14 cellular contexts compared by ENCODE assay signal in genomic region chr10:29522038-29522855, GRCh38.
DNase-seq lines count a peak whose midpoint lies in the region; ATAC-seq and TF ChIP-seq lines count a peak whose summit lies in the region.
"Had no signal": no experiment of that assay in that cellular context is flagged by ENCODE, and none has a peak within 500 bp of the region (broad histone marks: within the 10 kb centered on the region; RNA-seq: fewer than 3 reads in every experiment).

No MANE protein-coding gene starts in this region.

- H3K36me3 ChIP-seq in muscle layer of duodenum (ENCODE audit: control insufficient read depth in 1 of 2, insufficient read depth in 2 of 2, low read length in 2 of 2) = peaks cover 31 to 60% of the 10 kb centered on the region in 2 donors
- peaks cover 16% of the 10 kb centered on the region for H3K36me3 ChIP-seq in thymus (ENCODE audit: control insufficient read depth, insufficient read depth)

- H3K9me3 Mint-ChIP-seq in activated CD8-positive, alpha-beta T cell treated with anti-CD3 and anti-CD28 coated beads, Interleukin-2, amount 10 ng/mL, durations not matched to agents 7 days and 5 days (ENCODE audit: insufficient read depth) = no peaks in the 10 kb centered on the region
- H3K9me3 Mint-ChIP-seq in activated CD8-positive, alpha-beta T cell treated with anti-CD3 and anti-CD28 coated beads for 36 hours = no peaks in the 10 kb centered on the region
- H3K9me3 Mint-ChIP-seq: activated T-helper 1 cell treated with anti-CD3 and anti-CD28 coated beads, Interleukin-12 subunit alpha, Interleukin-12 subunit beta, Interleukin-2, Interleukin-4 antibody, amounts not matched to agents 30 ng/mL and 10 ng/mL and 1 ng/mL, durations not matched to agents 14 hours and 24 hours and 36 hours had no signal

- POLR2A ChIA-PET in activated CD8-positive, alpha-beta T cell treated with anti-CD3 and anti-CD28 coated beads, Interleukin-2, amount 10 ng/mL, durations not matched to agents 7 days and 5 days (lab: Charles Lee) = no interaction called here
- POLR2A ChIA-PET in activated CD8-positive, alpha-beta T cell treated with anti-CD3 and anti-CD28 coated beads for 36 hours (lab: Charles Lee) = no interaction called here

- H3K4me1 ChIP-seq in muscle layer of duodenum (ENCODE audit: control insufficient read depth in 1 of 2, insufficient read depth in 2 of 2, low read length in 2 of 2) = peaks cover 5 to 38% of the 10 kb centered on the region in 2 donors
- H3K4me1 ChIP-seq in thymus (ENCODE audit: control insufficient read depth, insufficient read depth, low read length) = no peaks in the 10 kb centered on the region

- CTCF ChIA-PET in activated CD8-positive, alpha-beta T cell treated with anti-CD3 and anti-CD28 coated beads, Interleukin-2, amount 10 ng/mL, durations not matched to agents 7 days and 5 days (lab: Charles Lee) = interaction anchor here (1.1 to 5.1 kb wide), 7 partner anchors 8 to 86 kb away, joined by 3 to 53 read pairs (median 4); no protein-coding TSS in a partner anchor
- CTCF ChIA-PET in activated CD8-positive, alpha-beta T cell treated with anti-CD3 and anti-CD28 coated beads for 36 hours (lab: Charles Lee) = interaction anchor here (1.4 to 2.3 kb wide), 2 partner anchors 9 to 25 kb away, joined by 4 to 13 read pairs; no protein-coding TSS in a partner anchor

- H3K4me1 Mint-ChIP-seq in activated CD8-positive, alpha-beta T cell treated with anti-CD3 and anti-CD28 coated beads, Interleukin-2, amount 10 ng/mL, durations not matched to agents 7 days and 5 days (ENCODE audit: low read depth) = peaks cover 12% of the 10 kb centered on the region
- peaks cover 2% of the 10 kb centered on the region for H3K4me1 Mint-ChIP-seq in activated CD8-positive, alpha-beta T cell treated with anti-CD3 and anti-CD28 coated beads for 36 hours (ENCODE audit: low read depth)

- H3K9me3 ChIP-seq in muscle layer of duodenum (ENCODE audit: control insufficient read depth in 1 of 2, low read length in 2 of 2) (no peaks in the 10 kb centered on the region), thymus (ENCODE audit: control insufficient read depth) (no peaks in the 10 kb centered on the region)
- H3K9me3 ChIP-seq: neutrophil had no signal

- H3K4me3 ChIP-seq in epithelial cell of proximal tubule (ENCODE audit: low read depth, low read length) (peak overlapping the region; percentile 44), muscle layer of duodenum (ENCODE audit: low read depth in 1 of 2, low read length in 2 of 2) (peak overlapping the region in 1 of 2 donors; percentile 32), thymus (ENCODE audit: low read length) (no peak overlapping the region)

- H3K36me3 Mint-ChIP-seq in activated CD8-positive, alpha-beta T cell treated with anti-CD3 and anti-CD28 coated beads, Interleukin-2, amount 10 ng/mL, durations not matched to agents 7 days and 5 days (ENCODE audit: low read depth) = peaks cover 6% of the 10 kb centered on the region
- H3K36me3 Mint-ChIP-seq in activated CD8-positive, alpha-beta T cell treated with anti-CD3 and anti-CD28 coated beads for 36 hours (ENCODE audit: low read depth) = peaks cover 7% of the 10 kb centered on the region

- TF ChIP-seq CTCF in activated CD8-positive, alpha-beta T cell treated with anti-CD3 and anti-CD28 coated beads for 36 hours (IDR thresholded peaks at IDR 0.05) = no peak
- TF ChIP-seq CTCF in epithelial cell of proximal tubule (conservative IDR thresholded peaks at IDR 0.05; ENCODE audit: low read depth, low read length) = no peak

- DNase-seq in activated CD8-positive, alpha-beta T cell treated with anti-CD3 and anti-CD28 coated beads, Interleukin-2, amount 10 ng/mL, durations not matched to agents 7 days and 5 days = no peak
- no peak for DNase-seq in activated CD8-positive, alpha-beta T cell treated with anti-CD3 and anti-CD28 coated beads for 36 hours
- DNase-seq in epithelial cell of proximal tubule (ENCODE audit: low read depth) (no peak), NCI-H146 (lab: John Stamatoyannopoulos, UW) (no peak), GM19238 (ENCODE audit: insufficient read length, low spot score) (no peak)
- DNase-seq: dermis blood vessel endothelial cell, DMS53, NCI-H2107, PC-3 had no signal

- H3K4me3 Mint-ChIP-seq in activated CD8-positive, alpha-beta T cell treated with anti-CD3 and anti-CD28 coated beads, Interleukin-2, amount 10 ng/mL, durations not matched to agents 7 days and 5 days = peak overlapping the region; percentile 12
- no peak overlapping the region for H3K4me3 Mint-ChIP-seq in activated CD8-positive, alpha-beta T cell treated with anti-CD3 and anti-CD28 coated beads for 36 hours
- H3K4me3 Mint-ChIP-seq: activated T-helper 1 cell treated with anti-CD3 and anti-CD28 coated beads, Interleukin-12 subunit alpha, Interleukin-12 subunit beta, Interleukin-2, Interleukin-4 antibody, amounts not matched to agents 30 ng/mL and 10 ng/mL and 1 ng/mL, durations not matched to agents 14 hours and 24 hours and 36 hours had no signal

- intact Hi-C loops in activated CD8-positive, alpha-beta T cell treated with anti-CD3 and anti-CD28 coated beads for 36 hours (cut with micrococcal nuclease) = no loop called here

- WGBS in thymus = 92% methylated on average over 20 of the region's 20 CpGs

- peak overlapping the region; percentile 52 for H3K27ac Mint-ChIP-seq in activated CD8-positive, alpha-beta T cell treated with anti-CD3 and anti-CD28 coated beads, Interleukin-2, amount 10 ng/mL, durations not matched to agents 7 days and 5 days
- no peak overlapping the region for H3K27ac Mint-ChIP-seq in activated CD8-positive, alpha-beta T cell treated with anti-CD3 and anti-CD28 coated beads for 36 hours
- H3K27ac Mint-ChIP-seq: activated T-helper 1 cell treated with anti-CD3 and anti-CD28 coated beads, Interleukin-12 subunit alpha, Interleukin-12 subunit beta, Interleukin-2, Interleukin-4 antibody, amounts not matched to agents 30 ng/mL and 10 ng/mL and 1 ng/mL, durations not matched to agents 14 hours and 24 hours and 36 hours had no signal

- H3K27ac ChIP-seq in muscle layer of duodenum (ENCODE audit: low read length) (peak overlapping the region; percentile 68), thymus (ENCODE audit: low read depth) (peak overlapping the region; percentile 8)
- H3K27ac ChIP-seq: neutrophil had no signal

- ATAC-seq in activated CD8-positive, alpha-beta T cell treated with anti-CD3 and anti-CD28 coated beads, Interleukin-2, amount 10 ng/mL, durations not matched to agents 7 days and 5 days = peak; percentile 42
- no peak for ATAC-seq in activated CD8-positive, alpha-beta T cell treated with anti-CD3 and anti-CD28 coated beads for 36 hours
- no peak for ATAC-seq in HG03565 (IDR thresholded peaks at IDR 0.05; ENCODE audit: unreplicated experiment)
- ATAC-seq: PC-3 had no signal

- H3K27me3 Mint-ChIP-seq in activated CD8-positive, alpha-beta T cell treated with anti-CD3 and anti-CD28 coated beads, Interleukin-2, amount 10 ng/mL, durations not matched to agents 7 days and 5 days (ENCODE audit: low read depth) = no peaks in the 10 kb centered on the region
- no peaks in the 10 kb centered on the region for H3K27me3 Mint-ChIP-seq in activated CD8-positive, alpha-beta T cell treated with anti-CD3 and anti-CD28 coated beads for 36 hours

- H3K27me3 ChIP-seq in muscle layer of duodenum (ENCODE audit: low read depth, low read length) = no peaks in the 10 kb centered on the region
- no peaks in the 10 kb centered on the region for H3K27me3 ChIP-seq in thymus (ENCODE audit: control insufficient read depth, insufficient read depth)
- H3K27me3 ChIP-seq: neutrophil had no signal
